18 cellular contexts compared by ENCODE assay signal in genomic region chr5:177103523-177104253, GRCh38. TPM values are rescaled to one million over a fixed set of nuclear protein-coding genes. Genes with fewer than 3 reads are reported as not detected.
DNase-seq lines count a peak whose midpoint lies in the region; ATAC-seq, FAIRE-seq and TF ChIP-seq lines count a peak whose summit lies in the region.
"Had no signal": no experiment of that assay in that cellular context is flagged by ENCODE, and none has a peak within 500 bp of the region (broad histone marks: within the 10 kb centered on the region; RNA-seq: fewer than 3 reads in every experiment).

No MANE protein-coding gene starts in this region.

- ATAC-seq in Right ventricle myocardium inferior: no peak
- ATAC-seq in left cardiac atrium: no peak

- no peak overlapping the region for H3K4me3 Mint-ChIP-seq in Calu3 (ENCODE audit: low read depth, unreplicated experiment)
- H3K4me3 Mint-ChIP-seq: activated CD4-positive, alpha-beta memory T cell treated with anti-CD3 and anti-CD28 coated beads for 36 hours; activated naive CD4-positive, alpha-beta T cell treated with anti-CD3 and anti-CD28 coated beads, Interleukin-2, amount 10 ng/mL, durations not matched to agents 7 days and 5 days; activated T-cell treated with anti-CD3 and anti-CD28 coated beads, Interleukin-2, amount 50 U/mL, for 24 hours; central memory CD8-positive, alpha-beta T cell; T-helper 1 cell treated with Interleukin-12 subunit alpha and Interleukin-12 subunit beta and Interleukin-4 antibody, amounts not matched to agents 30 μg/mL and 1 μg/mL, for 36 hours had no signal

- CTCF ChIA-PET in Calu3 (lab: Charles Lee): interaction anchor here (0.7 kb wide), 2 partner anchors 11 to 92 kb away, joined by 4 to 5 read pairs; no protein-coding TSS in a partner anchor

- DNase-seq in Right ventricle myocardium inferior (ENCODE audit: missing footprints) (peak; percentile 2), left cardiac atrium (no peak), SHP77 (lab: John Stamatoyannopoulos, UW) (peak; percentile 12 to 35), kidney tubule cell (ENCODE audit: low spot score) (peak; percentile 56), Calu3 (no peak), foreskin fibroblast (no peak), HTR-8/SVneo (ENCODE audit: insufficient read length, low spot score) (no peak)
- DNase-seq: activated CD4-positive, alpha-beta memory T cell treated with anti-CD3 and anti-CD28 coated beads for 36 hours; activated naive CD4-positive, alpha-beta T cell treated with anti-CD3 and anti-CD28 coated beads, Interleukin-2, amount 10 ng/mL, durations not matched to agents 7 days and 5 days; activated T-cell treated with anti-CD3 and anti-CD28 coated beads, Interleukin-2, amount 50 U/mL, for 24 hours; aorta; left ventricle myocardium inferior; NCI-H446; SIG-M5; substantia nigra had no signal

- H3K36me3 Mint-ChIP-seq in Calu3 (ENCODE audit: insufficient read depth, unreplicated experiment): peaks cover 23% of the 10 kb centered on the region
- H3K36me3 Mint-ChIP-seq: activated CD4-positive, alpha-beta memory T cell treated with anti-CD3 and anti-CD28 coated beads for 36 hours; activated naive CD4-positive, alpha-beta T cell treated with anti-CD3 and anti-CD28 coated beads, Interleukin-2, amount 10 ng/mL, durations not matched to agents 7 days and 5 days had no signal

- H3K4me3 ChIP-seq in foreskin fibroblast (ENCODE audit: low read depth in 1 of 2, low read length in 2 of 2): no peak overlapping the region
- H3K4me3 ChIP-seq: esophagus muscularis mucosa, left ventricle myocardium inferior had no signal

- peaks cover 19% of the 10 kb centered on the region for H3K4me1 Mint-ChIP-seq in Calu3 (ENCODE audit: low read depth, unreplicated experiment)
- H3K4me1 Mint-ChIP-seq: activated naive CD4-positive, alpha-beta T cell treated with anti-CD3 and anti-CD28 coated beads, Interleukin-2, amount 10 ng/mL, durations not matched to agents 7 days and 5 days; central memory CD8-positive, alpha-beta T cell had no signal

- no peaks in the 10 kb centered on the region for H3K27me3 Mint-ChIP-seq in Calu3 (ENCODE audit: unreplicated experiment)

- FAIRE-seq in HTR-8/SVneo (lab: Jason Lieb, UNC): no peak

- intact Hi-C loops in Right ventricle myocardium inferior (cut with DNase I): no loop called here
- intact Hi-C loops in left cardiac atrium (cut with DNase I): no loop called here
- intact Hi-C loops in Calu3 (cut with micrococcal nuclease; ENCODE audit: unreplicated experiment): no loop called here

- no peak for TF ChIP-seq CTCF in Calu3 (IDR thresholded peaks at IDR 0.05; ENCODE audit: unreplicated experiment)
- TF ChIP-seq CTCF in foreskin fibroblast (IDR thresholded peaks at IDR 0.05; ENCODE audit: low read depth, low read length): no peak

- no peak overlapping the region for H3K27ac Mint-ChIP-seq in Calu3 (ENCODE audit: unreplicated experiment)
- H3K27ac Mint-ChIP-seq: activated CD4-positive, alpha-beta memory T cell treated with anti-CD3 and anti-CD28 coated beads for 36 hours; activated naive CD4-positive, alpha-beta T cell treated with anti-CD3 and anti-CD28 coated beads, Interleukin-2, amount 10 ng/mL, durations not matched to agents 7 days and 5 days; activated T-cell treated with anti-CD3 and anti-CD28 coated beads, Interleukin-2, amount 50 U/mL, for 24 hours; T-helper 1 cell treated with Interleukin-12 subunit alpha and Interleukin-12 subunit beta and Interleukin-4 antibody, amounts not matched to agents 30 μg/mL and 1 μg/mL, for 36 hours had no signal

- H3K9me3 Mint-ChIP-seq in Calu3 (ENCODE audit: low read depth, unreplicated experiment): no peaks in the 10 kb centered on the region
- H3K9me3 Mint-ChIP-seq: activated CD4-positive, alpha-beta memory T cell treated with anti-CD3 and anti-CD28 coated beads for 36 hours; activated naive CD4-positive, alpha-beta T cell treated with anti-CD3 and anti-CD28 coated beads, Interleukin-2, amount 10 ng/mL, durations not matched to agents 7 days and 5 days; activated T-cell treated with anti-CD3 and anti-CD28 coated beads, Interleukin-2, amount 50 U/mL, for 24 hours; central memory CD8-positive, alpha-beta T cell; T-helper 1 cell treated with Interleukin-12 subunit alpha and Interleukin-12 subunit beta and Interleukin-4 antibody, amounts not matched to agents 30 μg/mL and 1 μg/mL, for 36 hours had no signal

- BruUV-seq in Calu3 (replicated peaks; lab: Mats Ljungman, UMichigan): no TSS peak

RNA-seq across cellular contexts. Expression of gene FGFR4, which starts 17.0 kb away (rescaled TPM):
- 4.3 TPM for total RNA-seq in Right ventricle myocardium inferior
- 1 to 10 TPM in 1 of 2 donors, under 1 TPM in 1; 0.92 to 1.4 TPM for total RNA-seq in left cardiac atrium
- 275 and 291 TPM in 2 replicates for total RNA-seq in Calu3 (2022)

RNA-seq across cellular contexts. Expression of gene NSD1, which starts 29.9 kb away (rescaled TPM):
- total RNA-seq in Right ventricle myocardium inferior: 36.1 TPM
- 10 to 100 TPM; 40.6 to 44.2 TPM for total RNA-seq in left cardiac atrium
- 61.4 and 65.3 TPM in 2 replicates for total RNA-seq in Calu3 (2022)

Comparison
In these comparisons a context has a peak if more than half of its experiments do, and no peak if none do; other contexts are left out.
1. DNase-seq: peak in Right ventricle myocardium inferior (single experiment), SHP77 (2 of 2) and kidney tubule cell (single experiment); none in left cardiac atrium (single experiment), Calu3 (single experiment), foreskin fibroblast (0 of 2) and HTR-8/SVneo (single experiment).
2. RNA of gene FGFR4, which starts 17.0 kb away (total RNA-seq): 275 to 291 TPM in Calu3; 4.3 TPM in Right ventricle myocardium inferior (single experiment) and 0.92 to 1.4 TPM in left cardiac atrium; every median in the first group is over 10 times any median in the second.